1 cellular context compared by ENCODE assay signal in genomic region chr6:96926425-96926824, GRCh38.
A peak's percentile ranks its signal among the peaks of the same experiment; 100 is the strongest.
TF ChIP-seq lines count a peak whose summit lies in the region.

No MANE protein-coding gene starts in this region.

TF ChIP-seq in K562, 482 proteins besides CTCF, POLR2A, EP300 and RAD21 (continued from another document and continues in another):
- TF ChIP-seq CTCFL (IDR thresholded peaks at IDR 0.05; ENCODE audit: borderline replicate concordance, insufficient read depth, low read depth, low read length, poor library complexity, severe bottlenecking) = no peak
- no peak for TF ChIP-seq RUNX1 (IDR thresholded peaks at IDR 0.05; ENCODE audit: low read depth)
- no peak for TF ChIP-seq NCOA1 (IDR thresholded peaks at IDR 0.05; ENCODE audit: low read depth)
- TF ChIP-seq STAT5B (CRISPR knock-in tag; IDR thresholded peaks at IDR 0.05) = no peak
- TF ChIP-seq SAFB2 (IDR thresholded peaks at IDR 0.05; ENCODE audit: borderline replicate concordance, low read depth, low read length, severe bottlenecking) = no peak
- TF ChIP-seq RBM17 (IDR thresholded peaks at IDR 0.05; ENCODE audit: borderline replicate concordance, low read depth, low read length) = no peak
- no peak for TF ChIP-seq NCOA4 (IDR thresholded peaks at IDR 0.05; ENCODE audit: partially characterized antibody)
- TF ChIP-seq RNF219 (CRISPR knock-in tag; IDR thresholded peaks at IDR 0.05) = no peak
- TF ChIP-seq CBX2 (IDR thresholded peaks at IDR 0.05; ENCODE audit: insufficient read depth, low read length, poor library complexity, severe bottlenecking) = no peak
- no peak for TF ChIP-seq DIDO1 (tag; IDR thresholded peaks at IDR 0.05; ENCODE audit: low read depth)
- no peak for TF ChIP-seq RREB1 (CRISPR knock-in tag; IDR thresholded peaks at IDR 0.05)
- no peak for TF ChIP-seq THRA (IDR thresholded peaks at IDR 0.05)
- no peak for TF ChIP-seq FOXO4 (CRISPR knock-in tag; IDR thresholded peaks at IDR 0.05)
- no peak for TF ChIP-seq HNRNPUL1 (IDR thresholded peaks at IDR 0.05; ENCODE audit: low read length)
- TF ChIP-seq MCM2 (IDR thresholded peaks at IDR 0.05; ENCODE audit: low read depth) = no peak
- TF ChIP-seq U2AF1 (optimal IDR thresholded peaks at IDR 0.05; ENCODE audit: low read depth, low read length) = no peak
- TF ChIP-seq HNRNPL (IDR thresholded peaks at IDR 0.05; ENCODE audit: low read depth, low read length) = no peak
- no peak for TF ChIP-seq CBFB (CRISPR knock-in tag; IDR thresholded peaks at IDR 0.05)
- TF ChIP-seq HOXB6 (CRISPR knock-in tag; IDR thresholded peaks at IDR 0.05; ENCODE audit: borderline replicate concordance) = no peak
- TF ChIP-seq PCBP1 (IDR thresholded peaks at IDR 0.05; ENCODE audit: low read depth, low read length, poor library complexity, severe bottlenecking) = no peak
- no peak for TF ChIP-seq HMG20B (CRISPR knock-in tag; IDR thresholded peaks at IDR 0.05)
- TF ChIP-seq NCOR1 (IDR thresholded peaks at IDR 0.05) = peak; percentile 88
- TF ChIP-seq ATF6 (CRISPR knock-in tag; IDR thresholded peaks at IDR 0.05) = no peak
- TF ChIP-seq PYGO2 (tag; IDR thresholded peaks at IDR 0.05) = no peak
- no peak for TF ChIP-seq ZBTB33 (CRISPR knock-in tag; IDR thresholded peaks at IDR 0.05)
- TF ChIP-seq ZNF175 (CRISPR knock-in tag; IDR thresholded peaks at IDR 0.05; ENCODE audit: low read depth) = peak; percentile 48; the same call in 1 of the 2 replicates
- TF ChIP-seq HOMEZ (CRISPR knock-in tag; IDR thresholded peaks at IDR 0.05) = no peak
- no peak for TF ChIP-seq ZC3H11A (IDR thresholded peaks at IDR 0.05; ENCODE audit: low read depth, low read length)
- TF ChIP-seq ZNF57 (CRISPR knock-in tag; IDR thresholded peaks at IDR 0.05) = no peak
- TF ChIP-seq XRCC3 (IDR thresholded peaks at IDR 0.05) = no peak
- TF ChIP-seq EGR1 (conservative IDR thresholded peaks at IDR 0.05) = peak; percentile 48
- TF ChIP-seq E2F8 (IDR thresholded peaks at IDR 0.05; ENCODE audit: low read depth, partially characterized antibody) = no peak
- no peak for TF ChIP-seq ZNF217 (CRISPR knock-in tag; IDR thresholded peaks at IDR 0.05)
- TF ChIP-seq PHTF2 (CRISPR knock-in tag; IDR thresholded peaks at IDR 0.05) = no peak
- no peak for TF ChIP-seq TAF15 (IDR thresholded peaks at IDR 0.05; ENCODE audit: low read depth, low read length)
